30 cellular contexts compared by ENCODE assay signal in genomic region chr3:196849180-196849721, GRCh38.
"Had no signal": no experiment of that assay in that cellular context is flagged by ENCODE, and none has a peak within 500 bp of the region (broad histone marks: within the 10 kb centered on the region; RNA-seq: fewer than 3 reads in every experiment).

No MANE protein-coding gene starts in this region.

- H3K27ac ChIP-seq: ascending aorta, cardiac muscle cell, colonic mucosa, SK-N-MC, WERI-Rb-1 had no signal

- H3K4me3 ChIP-seq: ascending aorta, cardiac muscle cell, colonic mucosa, MG63, SK-N-MC had no signal

- H3K4me1 ChIP-seq: ascending aorta, colonic mucosa had no signal

- H3K36me3 ChIP-seq: ascending aorta, cardiac muscle cell, colonic mucosa, MG63, WERI-Rb-1 had no signal

- DNase-seq: activated CD4-positive, alpha-beta T cell treated with anti-CD3 and anti-CD28 coated beads for 1 hour; activated CD4-positive, alpha-beta T cell treated with anti-CD3 and anti-CD28 coated beads for 48 hours; activated CD4-positive, alpha-beta T cell treated with anti-CD3 and anti-CD28 coated beads, Interleukin-2, amount 50 U/mL, for 4 hours; activated CD4-positive, CD25-positive, alpha-beta regulatory T cell; activated CD8-positive, alpha-beta T cell treated with anti-CD3 and anti-CD28 coated beads for 36 hours; activated gamma-delta T cell; activated naive CD4-positive, alpha-beta T cell treated with Interleukin-2 at 50 U/mL for 16 hours; activated naive CD8-positive, alpha-beta T cell treated with anti-CD3 and anti-CD28 coated beads, Interleukin-2, amount 10 ng/mL, durations not matched to agents 7 days and 5 days; activated T-cell treated with anti-CD3 and anti-CD28 coated beads, Interleukin-2, amount 50 U/mL, for 1 hour; activated T-cell treated with anti-CD3 and anti-CD28 coated beads, Interleukin-2, amount 50 U/mL, for 72 hours; amygdala; colonic mucosa; Karpas-422; MG63; MV-4-11; NCI-H1092; NCI-H1436 treated with DMSO at 0.1 percent for 48 hours; NCI-H187; NCI-H2029 treated with DMSO at 0.1 percent for 48 hours; NCI-H2107; NCI-H2171; NCI-H510A; NCI-H774; Right ventricle myocardium superior; T1000; WERI-Rb-1 had no signal

- H3K27me3 ChIP-seq: ascending aorta, cardiac muscle cell, colonic mucosa, MG63 had no signal

- H3K9me3 ChIP-seq: ascending aorta, colonic mucosa had no signal

- ATAC-seq: activated CD8-positive, alpha-beta T cell treated with anti-CD3 and anti-CD28 coated beads for 36 hours; activated T-cell treated with anti-CD3 and anti-CD28 coated beads, Interleukin-2, amount 50 U/mL, for 72 hours; activated T-helper 17 cell treated with anti-CD3 and anti-CD28 coated beads, Interleukin-2, amount 50 U/mL, for 72 hours had no signal
